26 cellular contexts compared by ENCODE assay signal in the genomic region with DNA sequence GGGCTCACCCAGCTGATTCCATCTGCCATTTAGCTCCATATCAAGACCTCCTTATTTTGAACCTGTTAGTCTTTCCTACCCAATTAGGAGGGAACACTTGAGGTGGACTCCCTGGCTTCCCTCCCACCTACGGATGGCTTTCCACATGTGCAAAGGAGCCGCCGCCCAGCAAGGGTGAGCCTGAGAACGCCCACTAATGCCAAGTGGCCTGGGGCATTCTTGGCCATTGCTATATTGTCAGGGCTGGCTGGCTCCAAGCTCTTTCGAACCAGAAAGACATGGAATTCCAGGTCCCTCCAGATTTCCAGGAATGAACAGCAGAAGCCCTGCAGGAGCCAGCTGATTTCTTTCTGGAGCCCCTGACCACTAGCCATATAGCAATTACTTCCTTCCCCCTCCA.
DNase-seq lines count a peak whose midpoint lies in the region; ATAC-seq and TF ChIP-seq lines count a peak whose summit lies in the region.
"Had no signal": no experiment of that assay in that cellular context is flagged by ENCODE, and none has a peak within 500 bp of the region (broad histone marks: within the 10 kb centered on the region; RNA-seq: fewer than 3 reads in every experiment).

No MANE protein-coding gene starts in this region.

- H3K4me1 ChIP-seq in mammary epithelial cell (ENCODE audit: insufficient read depth, low read length) = peaks cover 53% of the 10 kb centered on the region
- H3K4me1 ChIP-seq in breast epithelium = peaks cover 5 to 21% of the 10 kb centered on the region in 2 donors

- no peak overlapping the region for H2AFZ ChIP-seq in mammary epithelial cell (ENCODE audit: low read depth, low read length)
- H2AFZ ChIP-seq: GM23248 had no signal

- no peaks in the 10 kb centered on the region for H4K20me1 ChIP-seq in mammary epithelial cell (ENCODE audit: insufficient read depth, low read length)

- peaks cover 18% of the 10 kb centered on the region for H3K36me3 Mint-ChIP-seq in MCF 10A (ENCODE audit: insufficient read depth, unreplicated experiment)
- no peaks in the 10 kb centered on the region for H3K36me3 Mint-ChIP-seq in activated T-cell treated with anti-CD3 and anti-CD28 coated beads, Interleukin-2, amount 50 U/mL, for 24 hours (ENCODE audit: low read depth)

- H3K9me3 ChIP-seq in mammary epithelial cell (replicated peaks; ENCODE audit: insufficient read depth, low read length) (no peaks in the 10 kb centered on the region), breast epithelium (no peaks in the 10 kb centered on the region)
- H3K9me3 ChIP-seq: BE2C had no signal

- CTCF ChIA-PET in MCF 10A (lab: Yijun Ruan, JAX) = interaction anchor here (0.5 to 0.7 kb wide), 3 partner anchors 9 to 1708 kb away, joined by 3 to 4 read pairs (median 3); no protein-coding TSS in a partner anchor
- CTCF ChIA-PET in mammary epithelial cell (lab: Charles Lee; ENCODE audit: low non-redundant PET) = no interaction called here

- no peak overlapping the region for H3K4me3 ChIP-seq in mammary epithelial cell (replicated peaks in 1 of 3; ENCODE audit: insufficient read depth in 1 of 3, low read depth in 2 of 3, low read length in 3 of 3)
- H3K4me3 ChIP-seq in breast epithelium = no peak overlapping the region
- H3K4me3 ChIP-seq: GM23248 had no signal

- POLR2A ChIA-PET in MCF 10A (lab: Yijun Ruan, JAX) = no interaction called here

- H3K27ac Mint-ChIP-seq in MCF 10A (ENCODE audit: low read depth, unreplicated experiment) = peak overlapping the region; percentile 47
- H3K27ac Mint-ChIP-seq in activated T-cell treated with anti-CD3 and anti-CD28 coated beads, Interleukin-2, amount 50 U/mL, for 24 hours = no peak overlapping the region
- H3K27ac Mint-ChIP-seq: HFFc6 had no signal

- H3K36me3 ChIP-seq in mammary epithelial cell (ENCODE audit: insufficient read depth, low read length) = no peaks in the 10 kb centered on the region
- no peaks in the 10 kb centered on the region for H3K36me3 ChIP-seq in breast epithelium
- H3K36me3 ChIP-seq: BE2C had no signal

- in situ Hi-C loops in mammary epithelial cell (cut with MboI; ENCODE audit: low sequenced_read_pairs in 2 of 2) = no loop called here

- H3K4me3 Mint-ChIP-seq in MCF 10A (ENCODE audit: unreplicated experiment) = no peak overlapping the region
- no peak overlapping the region for H3K4me3 Mint-ChIP-seq in activated T-cell treated with anti-CD3 and anti-CD28 coated beads, Interleukin-2, amount 50 U/mL, for 24 hours
- H3K4me3 Mint-ChIP-seq: H9, HFFc6 had no signal

- H3K9ac ChIP-seq in mammary epithelial cell (ENCODE audit: insufficient read depth, low read length) = no peak overlapping the region
- H3K9ac ChIP-seq: GM23248 had no signal

- intact Hi-C loops in MCF 10A (cut with micrococcal nuclease) (no loop called here), mammary epithelial cell (cut with micrococcal nuclease) (no loop called here), breast epithelium (cut with DNase I; ENCODE audit: low total_unique reads) (no loop called here)

- H3K27me3 ChIP-seq in mammary epithelial cell (ENCODE audit: insufficient read depth, low read length) (no peaks in the 10 kb centered on the region), breast epithelium (no peaks in the 10 kb centered on the region)
- H3K27me3 ChIP-seq: BE2C had no signal

- no peak for ATAC-seq in HG02588 (IDR thresholded peaks at IDR 0.05; ENCODE audit: unreplicated experiment)
- ATAC-seq in HG03432 (IDR thresholded peaks at IDR 0.05; ENCODE audit: unreplicated experiment) = no peak

- H3K27ac ChIP-seq in mammary epithelial cell (ENCODE audit: insufficient read depth, low read depth, low read length) (no peak overlapping the region), breast epithelium (peak overlapping the region; percentile 70 to 78)
- H3K27ac ChIP-seq: 22Rv1, GM23248, RWPE1 had no signal

- no peaks in the 10 kb centered on the region for H3K9me3 Mint-ChIP-seq in MCF 10A (ENCODE audit: unreplicated experiment)
- H3K9me3 Mint-ChIP-seq in activated T-cell treated with anti-CD3 and anti-CD28 coated beads, Interleukin-2, amount 50 U/mL, for 24 hours = no peaks in the 10 kb centered on the region
- H3K9me3 Mint-ChIP-seq: H9, HFFc6 had no signal

- no peaks in the 10 kb centered on the region for H3K27me3 Mint-ChIP-seq in MCF 10A (ENCODE audit: insufficient read depth, unreplicated experiment)
- no peaks in the 10 kb centered on the region for H3K27me3 Mint-ChIP-seq in activated T-cell treated with anti-CD3 and anti-CD28 coated beads, Interleukin-2, amount 50 U/mL, for 24 hours

- WGBS in mammary epithelial cell (ENCODE audit: low coverage, missing lambda C conversion rate) = 29% methylated on average over 4 of the region's 5 CpGs

- H3K4me2 ChIP-seq in mammary epithelial cell (ENCODE audit: insufficient read depth, low read depth, low read length) = no peak overlapping the region

- H3K4me1 Mint-ChIP-seq in MCF 10A (ENCODE audit: insufficient read depth, unreplicated experiment) = peaks cover 6% of the 10 kb centered on the region
- no peaks in the 10 kb centered on the region for H3K4me1 Mint-ChIP-seq in activated T-cell treated with anti-CD3 and anti-CD28 coated beads, Interleukin-2, amount 50 U/mL, for 24 hours (ENCODE audit: low read depth)

- no peaks in the 10 kb centered on the region for H3K79me2 ChIP-seq in mammary epithelial cell (ENCODE audit: insufficient read depth, low read length)

- dilution Hi-C loops in mammary epithelial cell (cut with HindIII; ENCODE audit: low sequenced_read_pairs) = no loop called here

- TF ChIP-seq POLR2A in breast epithelium (IDR thresholded peaks at IDR 0.05) = no peak

- no TSS peak for BruUV-seq in MCF 10A (replicated peaks; lab: Mats Ljungman, UMichigan)
- no TSS peak for BruUV-seq in mammary epithelial cell (replicated peaks; lab: Mats Ljungman, UMichigan)

- TF ChIP-seq CTCF in MCF 10A (IDR thresholded peaks at IDR 0.05; ENCODE audit: unreplicated experiment) = no peak
- no peak for TF ChIP-seq CTCF in mammary epithelial cell (conservative IDR thresholded peaks at IDR 0.05 in 1 of 2, IDR thresholded peaks at IDR 0.05 in 1 of 2; ENCODE audit: extremely low read depth in 1 of 2, insufficient read depth in 1 of 2, low read depth in 1 of 2, low read length in 2 of 2)
- no peak for TF ChIP-seq CTCF in breast epithelium (IDR thresholded peaks at IDR 0.05)

- DNase-seq in MCF 10A (ENCODE audit: unreplicated experiment) (no peak), mammary epithelial cell (no peak), breast epithelium (ENCODE audit: low spot score in 2 of 2) (no peak), renal cortical epithelial cell (ENCODE audit: low read depth) (peak; percentile 1)
- DNase-seq in activated T-cell treated with anti-CD3 and anti-CD28 coated beads, Interleukin-2, amount 50 U/mL, for 24 hours = no peak
- DNase-seq: BE2C; Calu3; DMS79 treated with DMSO at 0.1 percent for 48 hours; GF-D8; GM23248; H9; HFFc6; Karpas-422; MV-4-11; NCI-H1105; NCI-H1436 treated with DMSO at 0.1 percent for 48 hours; NCI-H187 treated with DMSO at 0.1 percent for 48 hours; NCI-H446; NCI-H524 treated with DMSO at 0.1 percent for 48 hours; NCI-H82; NK-92 treated with Interleukin-12 subunit alpha and Interleukin-12 subunit beta, amount 100 ng/mL, for 24 hours; SHP77 treated with DMSO at 0.1 percent for 48 hours had no signal
